Comparison of ENCODE assay signal across 19 cellular contexts in the genomic region with DNA sequence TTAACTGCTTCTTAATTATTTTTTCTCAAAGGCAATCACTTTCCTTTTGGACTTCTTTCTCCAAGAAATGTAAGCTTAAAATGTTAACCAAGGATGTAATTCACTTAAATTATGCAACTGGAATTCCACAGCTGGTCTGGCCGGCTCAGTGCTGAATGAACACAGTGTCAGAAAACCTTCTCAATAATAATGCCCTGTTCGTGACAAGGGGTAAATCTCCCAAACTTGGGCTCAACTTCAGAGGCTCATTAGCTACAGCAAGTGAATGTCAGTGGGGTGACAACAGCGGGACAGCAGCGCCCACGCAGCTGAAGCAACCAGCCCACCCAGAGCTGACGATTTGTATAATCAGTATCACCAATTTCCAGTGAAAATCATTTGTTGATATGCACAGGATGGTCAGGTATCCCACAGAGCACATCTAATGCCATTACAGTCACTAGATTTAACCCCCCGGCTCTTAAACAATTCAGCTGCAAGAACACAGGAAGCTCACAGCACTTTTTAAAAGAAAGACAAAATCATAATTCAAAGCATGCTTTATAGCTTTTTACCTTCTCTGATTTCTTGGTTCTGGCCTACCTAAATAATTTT.
DNase-seq lines count a peak whose midpoint lies in the region; ATAC-seq, FAIRE-seq and TF ChIP-seq lines count a peak whose summit lies in the region.
"Had no signal": no experiment of that assay in that cellular context is flagged by ENCODE, and none has a peak within 500 bp of the region (broad histone marks: within the 10 kb centered on the region; RNA-seq: fewer than 3 reads in every experiment).

No MANE protein-coding gene starts in this region.

- no peaks in the 10 kb centered on the region for H3K27me3 ChIP-seq in WERI-Rb-1 (ENCODE audit: insufficient read depth, low read depth, severe bottlenecking)
- no peaks in the 10 kb centered on the region for H3K27me3 ChIP-seq in left ventricle myocardium inferior (ENCODE audit: low read depth)
- peaks cover 11% of the 10 kb centered on the region for H3K27me3 ChIP-seq in osteoblast (ENCODE audit: insufficient read depth, low read length)
- H3K27me3 ChIP-seq in PC-9 (ENCODE audit: insufficient read depth, low read depth) = no peaks in the 10 kb centered on the region
- H3K27me3 ChIP-seq: colonic mucosa, gastroesophageal sphincter, SJCRH30 had no signal

- H3K36me3 ChIP-seq in WERI-Rb-1 = no peaks in the 10 kb centered on the region
- H3K36me3 ChIP-seq in left ventricle myocardium inferior = no peaks in the 10 kb centered on the region
- no peaks in the 10 kb centered on the region for H3K36me3 ChIP-seq in osteoblast (ENCODE audit: insufficient read depth, low read length)
- H3K36me3 ChIP-seq in PC-9 (ENCODE audit: low read depth) = no peaks in the 10 kb centered on the region
- H3K36me3 ChIP-seq: colonic mucosa, gastroesophageal sphincter, SJCRH30 had no signal

- DNase-seq in Ammon's horn (ENCODE audit: low spot score) (peak; percentile 13), WERI-Rb-1 (no peak), left ventricle myocardium inferior (no peak), osteoblast (ENCODE audit: insufficient read length, low spot score, missing footprints) (no peak), frontal cortex (ENCODE audit: low spot score in 2 of 2) (no peak), PC-9 (no peak)
- DNase-seq: activated CD8-positive, alpha-beta memory T cell treated with anti-CD3 and anti-CD28 coated beads, Interleukin-2, amount 10 ng/mL, durations not matched to agents 7 days and 5 days; activated naive CD8-positive, alpha-beta T cell treated with anti-CD3 and anti-CD28 coated beads for 36 hours; AML-193; DND-41; NCI-H187; NCI-H774; SJCRH30 had no signal

- H3K27ac ChIP-seq in WERI-Rb-1 (no peak overlapping the region), left ventricle myocardium inferior (replicated peaks) (no peak overlapping the region), osteoblast (ENCODE audit: low read depth, low read length) (no peak overlapping the region), PC-9 (no peak overlapping the region)
- H3K27ac ChIP-seq: colonic mucosa, gastroesophageal sphincter, SJCRH30 had no signal

- H3K9me3 ChIP-seq in WERI-Rb-1 (ENCODE audit: severe bottlenecking) (no peaks in the 10 kb centered on the region), left ventricle myocardium inferior (replicated peaks) (no peaks in the 10 kb centered on the region), osteoblast (ENCODE audit: low read depth, low read length) (no peaks in the 10 kb centered on the region), PC-9 (ENCODE audit: insufficient read depth, low read depth) (no peaks in the 10 kb centered on the region)
- H3K9me3 ChIP-seq: colonic mucosa, gastroesophageal sphincter, SJCRH30 had no signal

- TF ChIP-seq CTCF in WERI-Rb-1 (IDR thresholded peaks at IDR 0.05; ENCODE audit: low read depth, low read length) = no peak
- TF ChIP-seq CTCF in left ventricle myocardium inferior (IDR thresholded peaks at IDR 0.05; ENCODE audit: borderline replicate concordance) = no peak
- no peak for TF ChIP-seq CTCF in osteoblast (IDR thresholded peaks at IDR 0.05; ENCODE audit: extremely low read depth, low read depth, low read length)
- TF ChIP-seq CTCF in PC-9 (conservative IDR thresholded peaks at IDR 0.05) = no peak

- intact Hi-C loops in left ventricle myocardium inferior (cut with micrococcal nuclease) = no loop called here
- intact Hi-C loops in PC-9 (cut with micrococcal nuclease; ENCODE audit: unreplicated experiment) = no loop called here

- H3K4me3 ChIP-seq in WERI-Rb-1 (ENCODE audit: low read depth, low read length) (peak overlapping the region; percentile 53), left ventricle myocardium inferior (peak overlapping the region; percentile 62), osteoblast (ENCODE audit: insufficient read depth, low read length) (no peak overlapping the region), PC-9 (no peak overlapping the region)
- H3K4me3 ChIP-seq: colonic mucosa, SJCRH30 had no signal

- no peak overlapping the region for H2AFZ ChIP-seq in osteoblast (ENCODE audit: low read length)
- no peak overlapping the region for H2AFZ ChIP-seq in PC-9

- no TSS peak for BruUV-seq in PC-9 (replicated peaks; lab: Mats Ljungman, UMichigan)

- H3K79me2 ChIP-seq in osteoblast (ENCODE audit: insufficient read depth, low read length) (no peaks in the 10 kb centered on the region), PC-9 (ENCODE audit: low read depth) (no peaks in the 10 kb centered on the region)

- ATAC-seq in GM19452 (IDR thresholded peaks at IDR 0.05; ENCODE audit: unreplicated experiment) = no peak
- no peak for ATAC-seq in HG03439 (IDR thresholded peaks at IDR 0.05; ENCODE audit: unreplicated experiment)
- ATAC-seq: activated CD8-positive, alpha-beta memory T cell treated with anti-CD3 and anti-CD28 coated beads, Interleukin-2, amount 10 ng/mL, durations not matched to agents 7 days and 5 days; gastroesophageal sphincter had no signal

- H3F3A ChIP-seq in PC-9 (ENCODE audit: insufficient read depth, low read depth) = no peaks in the 10 kb centered on the region

- FAIRE-seq in frontal cortex (lab: Jason Lieb, UNC) = no peak
- FAIRE-seq: GM12892, TTC549 had no signal

- H4K20me1 ChIP-seq in osteoblast (ENCODE audit: insufficient read depth, low read length) (no peaks in the 10 kb centered on the region), PC-9 (ENCODE audit: insufficient read depth) (no peaks in the 10 kb centered on the region)

- peaks cover 32% of the 10 kb centered on the region for H3K4me1 ChIP-seq in left ventricle myocardium inferior
- peaks cover 4% of the 10 kb centered on the region for H3K4me1 ChIP-seq in osteoblast (ENCODE audit: insufficient read depth, low read length)
- H3K4me1 ChIP-seq in PC-9 (replicated peaks; ENCODE audit: insufficient read depth) = no peaks in the 10 kb centered on the region
- H3K4me1 ChIP-seq: colonic mucosa, SJCRH30 had no signal

- H3K4me2 ChIP-seq in osteoblast (ENCODE audit: insufficient read depth, low read length) = peak overlapping the region; percentile 67
- H3K4me2 ChIP-seq in PC-9 = no peak overlapping the region

- no peaks in the 10 kb centered on the region for H3K9me2 ChIP-seq in PC-9 (ENCODE audit: insufficient read depth)

- POLR2A ChIA-PET in PC-9 (lab: Charles Lee; ENCODE audit: unreplicated experiment) = no interaction called here

- CTCF ChIA-PET in PC-9 (lab: Charles Lee) = interaction anchor here (0.7 kb wide), 1 partner anchor 301 kb away, joined by 7 read pairs; no protein-coding TSS in a partner anchor

Comparison
In these comparisons a context has a peak if more than half of its experiments do, and no peak if none do; other contexts are left out.
1. H3K4me3 ChIP-seq: peak in WERI-Rb-1 (single experiment) and left ventricle myocardium inferior (single experiment); none in osteoblast (single experiment) and PC-9 (single experiment).